In the genomic region with DNA sequence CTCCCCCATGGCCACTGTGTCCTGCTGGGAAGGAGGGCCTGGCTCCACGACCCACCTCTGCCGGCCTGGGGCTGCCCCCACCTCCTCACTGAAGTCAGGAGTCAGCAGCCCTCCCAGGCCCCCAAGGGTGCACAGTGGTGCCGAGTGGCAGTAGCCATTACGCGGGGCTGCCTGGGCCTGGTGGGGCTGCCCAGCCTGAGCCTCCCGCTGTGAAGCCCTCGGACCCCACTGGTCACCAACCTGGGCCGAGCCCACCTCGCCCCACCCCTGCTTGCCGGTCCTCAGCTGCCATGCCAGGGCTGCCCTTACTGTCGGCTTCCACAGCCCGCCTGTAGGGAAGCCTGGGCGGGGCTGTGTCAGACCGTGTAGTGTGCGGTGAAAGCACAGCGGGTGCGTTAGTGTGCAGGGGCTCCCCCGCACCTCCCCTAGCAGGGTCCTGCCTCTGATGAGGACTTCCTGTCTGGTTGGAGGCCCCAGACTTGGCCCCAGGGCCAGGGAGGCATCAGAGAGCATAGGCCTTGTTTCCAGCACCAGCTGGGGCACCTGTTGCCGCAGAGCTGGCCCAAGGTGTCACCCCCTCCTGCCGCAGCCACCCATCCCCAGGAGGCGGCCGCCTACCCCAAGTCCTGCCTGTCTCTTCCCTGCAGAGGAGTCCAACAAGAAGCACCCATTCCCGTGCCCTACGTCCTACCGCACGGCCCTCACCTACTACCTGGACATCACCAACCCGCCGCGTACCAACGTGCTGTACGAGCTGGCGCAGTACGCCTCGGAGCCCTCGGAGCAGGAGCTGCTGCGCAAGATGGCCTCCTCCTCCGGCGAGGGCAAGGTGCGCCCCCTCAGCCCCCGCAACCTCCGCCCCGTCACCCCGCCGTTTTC, we compare ENCODE assay signal across 22 cellular contexts. TPM values are rescaled to one million over a fixed set of nuclear protein-coding genes. Genes with fewer than 3 reads are reported as not detected.
DNase-seq lines count a peak whose midpoint lies in the region; ATAC-seq, FAIRE-seq and TF ChIP-seq lines count a peak whose summit lies in the region.
"Had no signal": no experiment of that assay in that cellular context is flagged by ENCODE, and none has a peak within 500 bp of the region (broad histone marks: within the 10 kb centered on the region; RNA-seq: fewer than 3 reads in every experiment).

No MANE protein-coding gene starts in this region.

- WGBS in SK-N-SH (ENCODE audit: low lambda C conversion rate), result 97% methylated on average over 37 of the region's 44 CpGs
- 93% methylated on average over 42 of the region's 44 CpGs for WGBS in hepatocyte (ENCODE audit: low lambda C conversion rate, missing lambda C conversion rate)

- no peaks in the 10 kb centered on the region for H3K9me2 ChIP-seq in SK-N-SH
- H3K9me2 ChIP-seq in hepatocyte (replicated peaks; ENCODE audit: insufficient read depth), result no peaks in the 10 kb centered on the region

- H3K27ac ChIP-seq in SK-N-SH (ENCODE audit: low read depth in 2 of 2, low read length in 1 of 2), result no peak overlapping the region; a peak in 1 of 4 replicates
- H3K27ac ChIP-seq in RWPE1, result peak overlapping the region; percentile 61; the same call in 1 of the 2 replicates
- H3K27ac ChIP-seq in hepatocyte, result no peak overlapping the region
- H3K27ac ChIP-seq: SJCRH30 had no signal

- TF ChIP-seq CTCF in SK-N-SH (IDR thresholded peaks at IDR 0.05) (no peak), RWPE1 (conservative IDR thresholded peaks at IDR 0.05; ENCODE audit: low read depth) (no peak), hepatocyte (IDR thresholded peaks at IDR 0.05; ENCODE audit: poor library complexity) (no peak)

- H3K9ac ChIP-seq in SK-N-SH, result no peak overlapping the region

- H2AFZ ChIP-seq in SK-N-SH (ENCODE audit: low read depth), result no peak overlapping the region
- H2AFZ ChIP-seq in hepatocyte, result no peak overlapping the region

- peak overlapping the region; percentile 62 for H3K27ac Mint-ChIP-seq in stimulated activated naive B cell treated with anti-CD40 and anti-IgM and Interleukin-4, amounts not matched to agents 10 μg/mL and 1 μg/mL and 100 μg/mL, for 72 hours
- H3K27ac Mint-ChIP-seq: CD4-positive, alpha-beta memory T cell had no signal

- H3K36me3 ChIP-seq in SK-N-SH (replicated peaks in 1 of 2; ENCODE audit: control insufficient read depth in 1 of 2, insufficient read depth in 2 of 2, low read length in 1 of 2) (peaks cover 17 to 70% of the 10 kb centered on the region in 2 experiments), hepatocyte (replicated peaks; ENCODE audit: insufficient read depth, low read depth) (no peaks in the 10 kb centered on the region)

- POLR2A ChIA-PET in SK-N-SH (lab: Yijun Ruan, JAX), result no interaction called here
- POLR2A ChIA-PET in RWPE1 (lab: Yijun Ruan, JAX; ENCODE audit: low non-redundant PET), result no interaction called here

- no peaks in the 10 kb centered on the region for H3K27me3 Mint-ChIP-seq in stimulated activated naive B cell treated with anti-CD40 and anti-IgM and Interleukin-4, amounts not matched to agents 10 μg/mL and 1 μg/mL and 100 μg/mL, for 72 hours
- H3K27me3 Mint-ChIP-seq: CD4-positive, alpha-beta memory T cell had no signal

- no peaks in the 10 kb centered on the region for H3F3A ChIP-seq in SK-N-SH (replicated peaks; ENCODE audit: insufficient read depth)

- CTCF ChIA-PET in SK-N-SH (lab: Yijun Ruan, JAX) (interaction anchor here (1.1 to 1.2 kb wide), 3 partner anchors 36 to 118 kb away, joined by 3 to 5 read pairs (median 4); no protein-coding TSS in a partner anchor), RWPE1 (lab: Yijun Ruan, JAX) (interaction anchor here (0.5 kb wide), 1 partner anchor 121 kb away, joined by 3 read pairs; no protein-coding TSS in a partner anchor)

- no peaks in the 10 kb centered on the region for H4K20me1 ChIP-seq in SK-N-SH (ENCODE audit: insufficient read depth)
- no peaks in the 10 kb centered on the region for H4K20me1 ChIP-seq in hepatocyte (ENCODE audit: insufficient read depth, poor library complexity, severe bottlenecking)

- no peak for TF ChIP-seq RAD21 in SK-N-SH (IDR thresholded peaks at IDR 0.05; ENCODE audit: low read length)

- peaks cover 42 to 53% of the 10 kb centered on the region in 2 donors for H3K36me3 Mint-ChIP-seq in stimulated activated naive B cell treated with anti-CD40 and anti-IgM and Interleukin-4, amounts not matched to agents 10 μg/mL and 1 μg/mL and 100 μg/mL, for 72 hours

- no peaks in the 10 kb centered on the region for H3K9me3 Mint-ChIP-seq in stimulated activated naive B cell treated with anti-CD40 and anti-IgM and Interleukin-4, amounts not matched to agents 10 μg/mL and 1 μg/mL and 100 μg/mL, for 72 hours
- H3K9me3 Mint-ChIP-seq: CD4-positive, alpha-beta memory T cell had no signal

- FAIRE-seq in HTR-8/SVneo (lab: Jason Lieb, UNC) (no peak), RCC 7860 (lab: Jason Lieb, UNC) (no peak)
- FAIRE-seq: D721Med, GM18507 had no signal

- H3K4me2 ChIP-seq in SK-N-SH, result no peak overlapping the region
- no peak overlapping the region for H3K4me2 ChIP-seq in hepatocyte

- ATAC-seq in SK-N-SH treated with all-trans-retinoic acid at 6 μM for 48 hours, result no peak
- ATAC-seq in stimulated activated naive B cell treated with anti-CD40 and anti-IgM and Interleukin-4, amounts not matched to agents 10 μg/mL and 1 μg/mL and 100 μg/mL, for 72 hours (replicated peaks), result no peak
- ATAC-seq: HCT116 had no signal

- peaks cover 10 to 11% of the 10 kb centered on the region in 2 donors for H3K4me1 Mint-ChIP-seq in stimulated activated naive B cell treated with anti-CD40 and anti-IgM and Interleukin-4, amounts not matched to agents 10 μg/mL and 1 μg/mL and 100 μg/mL, for 72 hours
- H3K4me1 Mint-ChIP-seq: CD4-positive, alpha-beta memory T cell had no signal

- H3K4me1 ChIP-seq in SK-N-SH (ENCODE audit: control insufficient read depth in 1 of 2, insufficient read depth in 2 of 2, low read depth in 1 of 2, low read length in 1 of 2) (peaks cover 0 to 4% of the 10 kb centered on the region in 2 experiments; a peak in 1 of 4 replicates), hepatocyte (ENCODE audit: insufficient read depth) (no peaks in the 10 kb centered on the region)

- DNase-seq in SK-N-SH (peak; percentile 42), RWPE1 (ENCODE audit: low spot score) (no peak), hepatocyte (ENCODE audit: low spot score) (peak; percentile 6), medulla oblongata (ENCODE audit: extremely low spot score) (no peak), HTR-8/SVneo (ENCODE audit: insufficient read length, low spot score) (no peak), RCC 7860 (ENCODE audit: low spot score) (no peak)
- DNase-seq in stimulated activated naive B cell treated with anti-CD40 and anti-IgM and Interleukin-4, amounts not matched to agents 10 μg/mL and 1 μg/mL and 100 μg/mL, for 72 hours, result no peak
- DNase-seq: 8988T; BE2C; CD4-positive, alpha-beta memory T cell; DMS79; MM.1S; NCI-H1105 treated with DMSO at 0.1 percent for 48 hours; NCI-H1694 treated with DMSO at 0.1 percent for 48 hours; NCI-H345; NCI-H526 treated with DMSO at 0.1 percent for 48 hours; SJCRH30; SW 1271 had no signal

- H3K9me3 ChIP-seq in SK-N-SH (no peaks in the 10 kb centered on the region), hepatocyte (ENCODE audit: low read depth) (no peaks in the 10 kb centered on the region)
- H3K9me3 ChIP-seq: BE2C, SJCRH30 had no signal

- H3K79me2 ChIP-seq in SK-N-SH (ENCODE audit: insufficient read depth) (no peaks in the 10 kb centered on the region), hepatocyte (no peaks in the 10 kb centered on the region)

- no peaks in the 10 kb centered on the region for H3K27me3 ChIP-seq in SK-N-SH (ENCODE audit: insufficient read depth)
- no peaks in the 10 kb centered on the region for H3K27me3 ChIP-seq in hepatocyte
- H3K27me3 ChIP-seq: BE2C, SJCRH30 had no signal

- TF ChIP-seq EP300 in SK-N-SH (IDR thresholded peaks at IDR 0.05; ENCODE audit: borderline replicate concordance in 1 of 2, low read depth in 1 of 2, low read length in 1 of 2), result no peak

- H3K4me3 ChIP-seq in SK-N-SH (ENCODE audit: low read depth in 2 of 2, low read length in 1 of 2), result no peak overlapping the region
- H3K4me3 ChIP-seq in hepatocyte, result no peak overlapping the region
- H3K4me3 ChIP-seq: SJCRH30 had no signal

- no peak overlapping the region for H3K4me3 Mint-ChIP-seq in stimulated activated naive B cell treated with anti-CD40 and anti-IgM and Interleukin-4, amounts not matched to agents 10 μg/mL and 1 μg/mL and 100 μg/mL, for 72 hours
- H3K4me3 Mint-ChIP-seq: CD4-positive, alpha-beta memory T cell had no signal

TF ChIP-seq in SK-N-SH, 30 proteins besides CTCF, POLR2A, EP300 and RAD21 (continues in another document):
- no peak for TF ChIP-seq CHD2 (IDR thresholded peaks at IDR 0.05; ENCODE audit: low read length, partially characterized antibody)
- TF ChIP-seq TCF12 (IDR thresholded peaks at IDR 0.05), result no peak

TF ChIP-seq in SK-N-SH treated with all-trans-retinoic acid at 6 μM for 48 hours, 23 proteins besides CTCF, POLR2A, EP300 and RAD21 (continues in another document):
- no peak for TF ChIP-seq ZNF565 (CRISPR knock-in tag; conservative IDR thresholded peaks at IDR 0.05; ENCODE audit: low read depth)
- no peak for TF ChIP-seq ESRRG (CRISPR knock-in tag; IDR thresholded peaks at IDR 0.05)
- no peak for TF ChIP-seq BACH2 (CRISPR knock-in tag; IDR thresholded peaks at IDR 0.05; ENCODE audit: borderline replicate concordance)
- TF ChIP-seq, protein P1, sequence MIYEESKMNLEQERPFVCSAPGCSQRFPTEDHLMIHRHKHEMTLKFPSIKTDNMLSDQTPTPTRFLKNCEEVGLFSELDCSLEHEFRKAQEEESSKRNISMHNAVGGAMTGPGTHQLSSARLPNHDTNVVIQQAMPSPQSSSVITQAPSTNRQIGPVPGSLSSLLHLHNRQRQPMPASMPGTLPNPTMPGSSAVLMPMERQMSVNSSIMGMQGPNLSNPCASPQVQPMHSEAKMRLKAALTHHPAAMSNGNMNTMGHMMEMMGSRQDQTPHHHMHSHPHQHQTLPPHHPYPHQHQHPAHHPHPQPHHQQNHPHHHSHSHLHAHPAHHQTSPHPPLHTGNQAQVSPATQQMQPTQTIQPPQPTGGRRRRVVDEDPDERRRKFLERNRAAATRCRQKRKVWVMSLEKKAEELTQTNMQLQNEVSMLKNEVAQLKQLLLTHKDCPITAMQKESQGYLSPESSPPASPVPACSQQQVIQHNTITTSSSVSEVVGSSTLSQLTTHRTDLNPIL (CRISPR knock-in tag; IDR thresholded peaks at IDR 0.05; ENCODE audit: low read depth), result no peak
- no peak for TF ChIP-seq PPARA (CRISPR knock-in tag; IDR thresholded peaks at IDR 0.05; ENCODE audit: borderline replicate concordance)
- no peak for TF ChIP-seq ISL1 (CRISPR knock-in tag; IDR thresholded peaks at IDR 0.05)
- TF ChIP-seq SNAI2 (CRISPR knock-in tag; IDR thresholded peaks at IDR 0.05), result no peak
- no peak for TF ChIP-seq ZC3H10 (CRISPR knock-in tag; IDR thresholded peaks at IDR 0.05)

RNA-seq across cellular contexts. Expression of a gene that starts 10.0 kb away (rescaled TPM):
- polyA plus RNA-seq in SK-N-SH (2012; rRNA removed) (59.8 and 95.2 TPM in 2 replicates), hepatocyte (91.1 and 99.5 TPM in 2 replicates)
- 26.4 and 50.4 TPM in 2 replicates for polyA plus RNA-seq in SK-N-SH (2012; cell fraction: cytosol; rRNA removed)
- 120 and 190 TPM in 2 replicates for polyA plus RNA-seq in SK-N-SH (2012; cell fraction: nucleus; rRNA removed)
- total RNA-seq in hepatocyte, result 40.6 and 50.7 TPM in 2 replicates

Comparison
In these comparisons a context has a peak if more than half of its experiments do, and no peak if none do; other contexts are left out.
1. DNase-seq: peak in SK-N-SH (single experiment) and hepatocyte (single experiment); none in RWPE1 (single experiment), stimulated activated naive B cell treated with anti-CD40 and anti-IgM and Interleukin-4, amounts not matched to agents 10 μg/mL and 1 μg/mL and 100 μg/mL, for 72 hours (single experiment), medulla oblongata (single experiment), HTR-8/SVneo (single experiment) and RCC 7860 (single experiment).